Comparison of ENCODE assay signal across 1 cellular context in genomic region chr6:3385660-3386151, GRCh38.
A peak's percentile ranks its signal among the peaks of the same experiment; 100 is the strongest.
TF ChIP-seq lines count a peak whose summit lies in the region.

No MANE protein-coding gene starts in this region.

TF ChIP-seq in GM12878, 131 proteins besides CTCF, POLR2A, EP300 and RAD21 (continued from another document):
- no peak for TF ChIP-seq PBX3 (IDR thresholded peaks at IDR 0.05; ENCODE audit: insufficient replicate concordance, low read depth, low read length)
- no peak for TF ChIP-seq ZBED1 (IDR thresholded peaks at IDR 0.05; ENCODE audit: borderline replicate concordance)
- no peak for TF ChIP-seq NFIC (IDR thresholded peaks at IDR 0.05; ENCODE audit: low read depth, low read length)
- no peak for TF ChIP-seq PAX5 (IDR thresholded peaks at IDR 0.05; ENCODE audit: borderline replicate concordance, low read depth, low read length)
- TF ChIP-seq MEF2B (IDR thresholded peaks at IDR 0.05; ENCODE audit: partially characterized antibody, poor library complexity, severe bottlenecking): peak; percentile 31
- no peak for TF ChIP-seq TARDBP (IDR thresholded peaks at IDR 0.05; ENCODE audit: borderline replicate concordance)
- TF ChIP-seq RELB (IDR thresholded peaks at IDR 0.05; ENCODE audit: low read depth): peak; percentile 60; the same call in 1 of the 2 replicates
- peak; percentile 25 for TF ChIP-seq SKIL (IDR thresholded peaks at IDR 0.05; ENCODE audit: low read depth, poor library complexity, severe bottlenecking)
- TF ChIP-seq BCLAF1 (IDR thresholded peaks at IDR 0.05): no peak
- no peak for TF ChIP-seq HDGF (IDR thresholded peaks at IDR 0.05)
- TF ChIP-seq BHLHE40 (IDR thresholded peaks at IDR 0.05; ENCODE audit: borderline replicate concordance in 1 of 2, low read depth in 2 of 2, low read length in 1 of 2): peak; percentile 58 to 85; a peak in 3 of 4 replicates
- 0 out of 2 replicates have a peak, but pooled peaks have one; percentile 23 for TF ChIP-seq NR2F1 (conservative IDR thresholded peaks at IDR 0.05)
- TF ChIP-seq ELK1 (IDR thresholded peaks at IDR 0.05; ENCODE audit: low read depth, low read length): no peak
- no peak for TF ChIP-seq MLLT1 (IDR thresholded peaks at IDR 0.05)
- TF ChIP-seq MTA2 (IDR thresholded peaks at IDR 0.05; ENCODE audit: low read depth): peak; percentile 58; the same call in 1 of the 2 replicates
- TF ChIP-seq CEBPZ (IDR thresholded peaks at IDR 0.05; ENCODE audit: low read depth, low read length): no peak
- TF ChIP-seq ATF3 (IDR thresholded peaks at IDR 0.05; ENCODE audit: borderline replicate concordance, extremely low read depth, low read depth, low read length): no peak
